35 cellular contexts compared by ENCODE assay signal in genomic region chr14:97791906-97792305, GRCh38.
"Had no signal": no experiment of that assay in that cellular context is flagged by ENCODE, and none has a peak within 500 bp of the region (broad histone marks: within the 10 kb centered on the region; RNA-seq: fewer than 3 reads in every experiment).

No MANE protein-coding gene starts in this region.

- H3K27me3 Mint-ChIP-seq: activated B cell treated with CpG ODN at 0.5 μM for 24 hours; activated CD4-positive, alpha-beta memory T cell treated with anti-CD3 and anti-CD28 coated beads for 36 hours; activated CD4-positive, alpha-beta T cell treated with anti-CD3 and anti-CD28 coated beads, Interleukin-2, amount 10 ng/mL, durations not matched to agents 24 days and 14 days; activated CD8-positive, alpha-beta T cell treated with anti-CD3 and anti-CD28 coated beads for 36 hours; activated naive CD8-positive, alpha-beta T cell treated with anti-CD3 and anti-CD28 coated beads for 36 hours; activated T-helper 17 cell treated with anti-CD3 and anti-CD28 coated beads, Interleukin-2, amount 50 U/mL, for 72 hours had no signal

- H3K4me1 Mint-ChIP-seq: activated B cell treated with CpG ODN at 0.5 μM for 24 hours; activated T-helper 17 cell treated with anti-CD3 and anti-CD28 coated beads, Interleukin-2, amount 50 U/mL, for 72 hours had no signal

- H3K9me3 ChIP-seq: adrenal gland, body of pancreas, breast epithelium had no signal

- H3K4me1 ChIP-seq: adrenal gland, body of pancreas, breast epithelium had no signal

- H3K27ac ChIP-seq: adrenal gland, body of pancreas, brain microvascular endothelial cell, breast epithelium, VCaP had no signal

- H3K27me3 ChIP-seq: body of pancreas, brain microvascular endothelial cell, breast epithelium had no signal

- H3K9me3 Mint-ChIP-seq: activated CD4-positive, alpha-beta memory T cell treated with anti-CD3 and anti-CD28 coated beads for 36 hours; activated CD4-positive, alpha-beta T cell treated with anti-CD3 and anti-CD28 coated beads, Interleukin-2, amount 10 ng/mL, durations not matched to agents 24 days and 14 days; activated CD8-positive, alpha-beta T cell treated with anti-CD3 and anti-CD28 coated beads for 36 hours; activated naive CD4-positive, alpha-beta T cell treated with anti-CD3 and anti-CD28 coated beads for 36 hours; activated naive CD4-positive, alpha-beta T cell treated with anti-CD3 and anti-CD28 coated beads, Interleukin-2, amount 50 U/mL, for 72 hours; activated naive CD8-positive, alpha-beta T cell treated with anti-CD3 and anti-CD28 coated beads for 36 hours; activated T-cell treated with anti-CD3 and anti-CD28 coated beads, Interleukin-2, amount 50 U/mL, for 4 hours; activated T-cell treated with anti-CD3 and anti-CD28 coated beads, Interleukin-2, amount 50 U/mL, for 72 hours; activated T-helper 1 cell treated with anti-CD3 and anti-CD28 coated beads, Interleukin-12 subunit alpha, Interleukin-12 subunit beta, Interleukin-2, Interleukin-4 antibody, amounts not matched to agents 30 ng/mL and 10 ng/mL and 1 ng/mL, durations not matched to agents 14 hours and 24 hours and 36 hours; activated T-helper 17 cell treated with anti-CD3 and anti-CD28 coated beads, Interleukin-2, amount 50 U/mL, for 72 hours; T-helper 1 cell treated with Interleukin-12 subunit alpha and Interleukin-12 subunit beta and Interleukin-4 antibody, amounts not matched to agents 30 μg/mL and 1 μg/mL, for 36 hours; T-helper 2 cell treated with Interferon-gamma antibody and Interleukin-4, amounts not matched to agents 5 μg/mL and 100 μg/mL, for 36 hours had no signal

- H3K4me3 ChIP-seq: adrenal gland, body of pancreas, breast epithelium had no signal

- H3K36me3 ChIP-seq: adrenal gland, brain microvascular endothelial cell, breast epithelium had no signal

- H3K27ac Mint-ChIP-seq: activated B cell treated with CpG ODN at 0.5 μM for 24 hours; activated CD4-positive, alpha-beta memory T cell treated with anti-CD3 and anti-CD28 coated beads for 36 hours; activated CD4-positive, alpha-beta T cell treated with anti-CD3 and anti-CD28 coated beads, Interleukin-2, amount 10 ng/mL, durations not matched to agents 24 days and 14 days; activated CD8-positive, alpha-beta T cell treated with anti-CD3 and anti-CD28 coated beads for 36 hours; activated naive CD4-positive, alpha-beta T cell treated with anti-CD3 and anti-CD28 coated beads for 36 hours; activated naive CD4-positive, alpha-beta T cell treated with anti-CD3 and anti-CD28 coated beads, Interleukin-2, amount 50 U/mL, for 72 hours; activated naive CD8-positive, alpha-beta T cell treated with anti-CD3 and anti-CD28 coated beads for 36 hours; activated T-cell treated with anti-CD3 and anti-CD28 coated beads, Interleukin-2, amount 50 U/mL, for 72 hours; activated T-helper 1 cell treated with anti-CD3 and anti-CD28 coated beads, Interleukin-12 subunit alpha, Interleukin-12 subunit beta, Interleukin-2, Interleukin-4 antibody, amounts not matched to agents 30 ng/mL and 10 ng/mL and 1 ng/mL, durations not matched to agents 14 hours and 24 hours and 36 hours; activated T-helper 17 cell treated with anti-CD3 and anti-CD28 coated beads, Interleukin-2, amount 50 U/mL, for 72 hours; T-helper 1 cell treated with Interleukin-12 subunit alpha and Interleukin-12 subunit beta and Interleukin-4 antibody, amounts not matched to agents 30 μg/mL and 1 μg/mL, for 36 hours; T-helper 2 cell treated with Interferon-gamma antibody and Interleukin-4, amounts not matched to agents 5 μg/mL and 100 μg/mL, for 36 hours had no signal

- DNase-seq: activated B cell treated with CpG ODN at 0.5 μM for 24 hours; activated CD4-positive, alpha-beta memory T cell treated with anti-CD3 and anti-CD28 coated beads for 36 hours; activated CD4-positive, alpha-beta T cell treated with anti-CD3 and anti-CD28 coated beads for 4 hours; activated CD4-positive, alpha-beta T cell treated with anti-CD3 and anti-CD28 coated beads, Interleukin-2, amount 10 ng/mL, durations not matched to agents 24 days and 14 days; activated CD4-positive, alpha-beta T cell treated with anti-CD3 and anti-CD28 coated beads, Interleukin-2, amount 50 U/mL, for 1 hour; activated CD4-positive, alpha-beta T cell treated with anti-CD3 and anti-CD28 coated beads, Interleukin-2, amount 50 U/mL, for 4 hours; activated CD4-positive, CD25-positive, alpha-beta regulatory T cell treated with anti-CD3 and anti-CD28 coated beads, Interleukin-2, amount 50 U/mL, for 72 hours; activated CD8-positive, alpha-beta memory T cell treated with anti-CD3 and anti-CD28 coated beads, Interleukin-2, amount 50 U/mL, for 4 hours; activated CD8-positive, alpha-beta T cell treated with anti-CD3 and anti-CD28 coated beads for 36 hours; activated effector memory CD4-positive, alpha-beta T cell treated with anti-CD3 and anti-CD28 coated beads, Interleukin-2, amount 50 U/mL, for 16 hours; activated gamma-delta T cell treated with Interleukin-2 at 50 U/mL for 16 hours; activated naive CD4-positive, alpha-beta T cell; activated naive CD4-positive, alpha-beta T cell treated with anti-CD3 and anti-CD28 coated beads for 36 hours; activated naive CD4-positive, alpha-beta T cell treated with anti-CD3 and anti-CD28 coated beads, Interleukin-2, amount 50 U/mL, for 16 hours; activated naive CD8-positive, alpha-beta T cell treated with anti-CD3 and anti-CD28 coated beads for 36 hours; activated T-cell treated with anti-CD3 and anti-CD28 coated beads for 4 hours; activated T-cell treated with anti-CD3 and anti-CD28 coated beads, Interleukin-2, amount 50 U/mL, for 1 hour; activated T-cell treated with anti-CD3 and anti-CD28 coated beads, Interleukin-2, amount 50 U/mL, for 4 hours; activated T-cell treated with anti-CD3 and anti-CD28 coated beads, Interleukin-2, amount 50 U/mL, for 72 hours; adrenal gland; amniotic stem cell; aorta; body of pancreas; brain microvascular endothelial cell; central memory CD4-positive, alpha-beta T cell; T-helper 1 cell; T-helper 2 cell; T-helper 9 cell had no signal

- H3K36me3 Mint-ChIP-seq: activated CD4-positive, alpha-beta memory T cell treated with anti-CD3 and anti-CD28 coated beads for 36 hours; activated naive CD4-positive, alpha-beta T cell treated with anti-CD3 and anti-CD28 coated beads, Interleukin-2, amount 50 U/mL, for 72 hours; activated naive CD8-positive, alpha-beta T cell treated with anti-CD3 and anti-CD28 coated beads for 36 hours had no signal

- H3K4me3 Mint-ChIP-seq: activated B cell treated with CpG ODN at 0.5 μM for 24 hours; activated CD4-positive, alpha-beta memory T cell treated with anti-CD3 and anti-CD28 coated beads for 36 hours; activated CD4-positive, alpha-beta T cell treated with anti-CD3 and anti-CD28 coated beads, Interleukin-2, amount 10 ng/mL, durations not matched to agents 24 days and 14 days; activated CD8-positive, alpha-beta T cell treated with anti-CD3 and anti-CD28 coated beads for 36 hours; activated naive CD4-positive, alpha-beta T cell treated with anti-CD3 and anti-CD28 coated beads for 36 hours; activated naive CD8-positive, alpha-beta T cell treated with anti-CD3 and anti-CD28 coated beads for 36 hours; activated T-cell treated with anti-CD3 and anti-CD28 coated beads, Interleukin-2, amount 50 U/mL, for 4 hours; activated T-cell treated with anti-CD3 and anti-CD28 coated beads, Interleukin-2, amount 50 U/mL, for 72 hours; activated T-helper 1 cell treated with anti-CD3 and anti-CD28 coated beads, Interleukin-12 subunit alpha, Interleukin-12 subunit beta, Interleukin-2, Interleukin-4 antibody, amounts not matched to agents 30 ng/mL and 10 ng/mL and 1 ng/mL, durations not matched to agents 14 hours and 24 hours and 36 hours; activated T-helper 17 cell treated with anti-CD3 and anti-CD28 coated beads, Interleukin-2, amount 50 U/mL, for 72 hours; T-helper 1 cell treated with Interleukin-12 subunit alpha and Interleukin-12 subunit beta and Interleukin-4 antibody, amounts not matched to agents 30 μg/mL and 1 μg/mL, for 36 hours; T-helper 2 cell treated with Interferon-gamma antibody and Interleukin-4, amounts not matched to agents 5 μg/mL and 100 μg/mL, for 36 hours had no signal
